In genomic region chr17:17613708-17614114, GRCh38 we compare ENCODE assay signal across 8 cellular contexts. TPM values are rescaled to one million over a fixed set of nuclear protein-coding genes. Genes with fewer than 3 reads are reported as not detected.
A peak's percentile ranks its signal among the peaks of the same experiment; 100 is the strongest.
DNase-seq lines count a peak whose midpoint lies in the region; ATAC-seq, FAIRE-seq and TF ChIP-seq lines count a peak whose summit lies in the region.

No MANE protein-coding gene starts in this region.

- H3K27me3 ChIP-seq in HCT116 (ENCODE audit: insufficient read depth, low read length) = no peaks in the 10 kb centered on the region
- no peaks in the 10 kb centered on the region for H3K27me3 ChIP-seq in esophagus squamous epithelium
- H3K27me3 ChIP-seq in tibial artery = no peaks in the 10 kb centered on the region

- H3K27ac ChIP-seq in HCT116 (ENCODE audit: low read depth, low read length) (no peak overlapping the region), esophagus squamous epithelium (no peak overlapping the region), tibial artery (no peak overlapping the region)

- H3K9me2 ChIP-seq in HCT116 (ENCODE audit: insufficient read depth) = no peaks in the 10 kb centered on the region

- H3K4me3 ChIP-seq in HCT116 (replicated peaks in 1 of 2; ENCODE audit: low read depth in 1 of 2, low read length in 2 of 2) (no peak overlapping the region), esophagus squamous epithelium (no peak overlapping the region), tibial artery (no peak overlapping the region)

- RAD21 ChIA-PET in HCT116 (lab: Charles Lee; ENCODE audit: low non-redundant PET in 1 of 2, low total read pairs in 2 of 2, uncharacterized antibody in 2 of 2, unreplicated experiment in 2 of 2) = interaction anchor here in 1 of 2 experiments (1.0 kb wide), 1 partner anchor 28 kb away, joined by 3 read pairs; no protein-coding TSS in a partner anchor

- no peak overlapping the region for H3K4me3 Mint-ChIP-seq in activated CD8-positive, alpha-beta T cell treated with anti-CD3 and anti-CD28 coated beads for 36 hours
- peak overlapping the region in 1 of 10 donors; percentile 22 for H3K4me3 Mint-ChIP-seq in naive thymus-derived CD8-positive, alpha-beta T cell

- H3K9me3 ChIP-seq in HCT116 (ENCODE audit: control insufficient read depth in 1 of 2, insufficient read depth in 1 of 2, low read depth in 1 of 2, low read length in 2 of 2) (no peaks in the 10 kb centered on the region; a peak in 1 of 4 replicates), esophagus squamous epithelium (no peaks in the 10 kb centered on the region), tibial artery (no peaks in the 10 kb centered on the region)

- no peaks in the 10 kb centered on the region for H3K79me2 ChIP-seq in HCT116 (ENCODE audit: insufficient read depth, low read length)

- H3K9ac ChIP-seq in HCT116 (ENCODE audit: low read length) = no peak overlapping the region

- peaks cover 2% of the 10 kb centered on the region for H3K9me3 Mint-ChIP-seq in activated CD8-positive, alpha-beta T cell treated with anti-CD3 and anti-CD28 coated beads for 36 hours
- peaks cover 0 to 2% (median 0%) of the 10 kb centered on the region in 9 donors for H3K9me3 Mint-ChIP-seq in naive thymus-derived CD8-positive, alpha-beta T cell

- H3K36me3 ChIP-seq in HCT116 (ENCODE audit: control insufficient read depth in 1 of 2, insufficient read depth in 2 of 2, low read length in 2 of 2) (no peaks in the 10 kb centered on the region), esophagus squamous epithelium (no peaks in the 10 kb centered on the region), tibial artery (no peaks in the 10 kb centered on the region)

- peaks cover 0 to 3% of the 10 kb centered on the region in 2 experiments; a peak in 1 of 4 replicates for H3K4me1 ChIP-seq in HCT116 (ENCODE audit: control insufficient read depth in 1 of 2, insufficient read depth in 2 of 2, low read length in 2 of 2)
- no peaks in the 10 kb centered on the region for H3K4me1 ChIP-seq in esophagus squamous epithelium
- no peaks in the 10 kb centered on the region for H3K4me1 ChIP-seq in tibial artery

- H3K27me3 Mint-ChIP-seq in activated CD8-positive, alpha-beta T cell treated with anti-CD3 and anti-CD28 coated beads for 36 hours = no peaks in the 10 kb centered on the region
- peaks cover 0 to 2% (median 0%) of the 10 kb centered on the region in 5 donors for H3K27me3 Mint-ChIP-seq in naive thymus-derived CD8-positive, alpha-beta T cell

- H3K36me3 Mint-ChIP-seq in activated CD8-positive, alpha-beta T cell treated with anti-CD3 and anti-CD28 coated beads for 36 hours (ENCODE audit: low read depth) = no peaks in the 10 kb centered on the region
- H3K36me3 Mint-ChIP-seq in naive thymus-derived CD8-positive, alpha-beta T cell = no peaks in the 10 kb centered on the region

- peak; percentile 45 for TF ChIP-seq RAD21 in HCT116 (IDR thresholded peaks at IDR 0.05; ENCODE audit: low read depth)

- CTCF ChIA-PET in HCT116 (lab: Charles Lee) = interaction anchor here (0.9 to 1.1 kb wide), 5 partner anchors 9 to 622 kb away, joined by 3 to 7 read pairs (median 4); no protein-coding TSS in a partner anchor
- CTCF ChIA-PET in activated CD8-positive, alpha-beta T cell treated with anti-CD3 and anti-CD28 coated beads for 36 hours (lab: Charles Lee) = interaction anchor here (0.7 to 3.4 kb wide), 22 partner anchors 9 to 450 kb away, joined by 3 to 27 read pairs (median 4); partner anchors contain the start of genes PEMT and RASD1

- TF ChIP-seq POLR2A in HCT116 (IDR thresholded peaks at IDR 0.05; ENCODE audit: borderline replicate concordance, extremely low read depth, insufficient read depth, insufficient read length) (no peak), esophagus squamous epithelium (IDR thresholded peaks at IDR 0.05) (no peak)

- ATAC-seq in HCT116 = peak; percentile 90
- ATAC-seq in activated CD8-positive, alpha-beta T cell treated with anti-CD3 and anti-CD28 coated beads for 36 hours = peak; percentile 99
- peak; percentile 92 to 97 for ATAC-seq in naive thymus-derived CD8-positive, alpha-beta T cell
- no peak for ATAC-seq in GM21528 (IDR thresholded peaks at IDR 0.05; ENCODE audit: low FRiP score, unreplicated experiment)

- WGBS in esophagus squamous epithelium, 2 donors = 8% methylated on average over 2 of the region's 3 CpGs; no CpG with 5 or more reads in 1 of the 2 donors

- H3K27ac Mint-ChIP-seq in activated CD8-positive, alpha-beta T cell treated with anti-CD3 and anti-CD28 coated beads for 36 hours = no peak overlapping the region
- no peak overlapping the region for H3K27ac Mint-ChIP-seq in naive thymus-derived CD8-positive, alpha-beta T cell

- DNase-seq in D721Med (ENCODE audit: insufficient read length, low spot score) (peak; percentile 47), HCT116 (ENCODE audit: low read depth, low spot score) (peak; percentile 70), NCI-H524 (lab: John Stamatoyannopoulos, UW) (peak; percentile 71 to 85), esophagus squamous epithelium (lab: John Stamatoyannopoulos, UW) (no peak), tibial artery (peak in 1 of 2 donors; percentile 56)
- peak; percentile 80 for DNase-seq in activated CD8-positive, alpha-beta T cell treated with anti-CD3 and anti-CD28 coated beads for 36 hours
- peak in 9 of 10 donors; percentile 19 to 67 (median 43) for DNase-seq in naive thymus-derived CD8-positive, alpha-beta T cell

- peak; percentile 40 for TF ChIP-seq CTCF in D721Med (IDR thresholded peaks at IDR 0.05; ENCODE audit: insufficient read depth, missing control alignments)
- peak; percentile 37 to 71 (median 67); a peak in 5 of 6 replicates for TF ChIP-seq CTCF in HCT116 (IDR thresholded peaks at IDR 0.05 in 2 of 3, conservative IDR thresholded peaks at IDR 0.05 in 1 of 3; ENCODE audit: borderline replicate concordance in 1 of 3, insufficient read depth in 1 of 3, low read depth in 2 of 3, low read length in 2 of 3)
- TF ChIP-seq CTCF in activated CD8-positive, alpha-beta T cell treated with anti-CD3 and anti-CD28 coated beads for 36 hours (IDR thresholded peaks at IDR 0.05) = peak; percentile 59
- peak in 5 of 6 experiments; percentile 60 to 84 (median 71) for TF ChIP-seq CTCF in esophagus squamous epithelium (IDR thresholded peaks at IDR 0.05)
- TF ChIP-seq CTCF in tibial artery (IDR thresholded peaks at IDR 0.05) = peak; percentile 71 to 73

- H3K4me1 Mint-ChIP-seq in activated CD8-positive, alpha-beta T cell treated with anti-CD3 and anti-CD28 coated beads for 36 hours (ENCODE audit: low read depth) = peaks cover 3% of the 10 kb centered on the region
- peaks cover 0 to 8% (median 2%) of the 10 kb centered on the region in 4 donors for H3K4me1 Mint-ChIP-seq in naive thymus-derived CD8-positive, alpha-beta T cell

- intact Hi-C loops in HCT116 (cut with micrococcal nuclease) (no loop called here), esophagus squamous epithelium (cut with DNase I) (no loop called here), tibial artery (cut with DNase I; ENCODE audit: low total_unique reads) (no loop called here)
- intact Hi-C loops in activated CD8-positive, alpha-beta T cell treated with anti-CD3 and anti-CD28 coated beads for 36 hours (cut with micrococcal nuclease) = no loop called here

- H4K20me1 ChIP-seq in HCT116 (ENCODE audit: insufficient read depth) = no peaks in the 10 kb centered on the region

- H3K4me2 ChIP-seq in HCT116 (ENCODE audit: low read length) = no peak overlapping the region

- POLR2A ChIA-PET in HCT116 (lab: Charles Lee) = interaction anchor here (1.3 kb wide), 1 partner anchor 21 kb away, joined by 3 read pairs; no protein-coding TSS in a partner anchor
- POLR2A ChIA-PET in activated CD8-positive, alpha-beta T cell treated with anti-CD3 and anti-CD28 coated beads for 36 hours (lab: Charles Lee) = no interaction called here
- POLR2A ChIA-PET in naive thymus-derived CD8-positive, alpha-beta T cell (lab: Charles Lee) = no interaction called here

- BruUV-seq in HCT116 (replicated peaks; lab: Mats Ljungman, UMichigan) = no TSS peak

- H2AFZ ChIP-seq in HCT116 (ENCODE audit: low read depth, low read length, poor library complexity, severe bottlenecking) = no peak overlapping the region

- FAIRE-seq in D721Med (lab: Jason Lieb, UNC) = peak; percentile 95

TF ChIP-seq in HCT116, 20 proteins besides CTCF, POLR2A, EP300 and RAD21:
- TF ChIP-seq TCF7L2 (IDR thresholded peaks at IDR 0.05; ENCODE audit: borderline replicate concordance, extremely low read depth, insufficient read depth, insufficient read length) (peak; percentile 76), CBX3 (IDR thresholded peaks at IDR 0.05; ENCODE audit: low read depth) (peak; percentile 78; the same call in 1 of the 2 replicates), EZH2phosphoT487 (IDR thresholded peaks at IDR 0.05; ENCODE audit: borderline replicate concordance) (no peak), ELF1 (IDR thresholded peaks at IDR 0.05; ENCODE audit: borderline replicate concordance, low read depth) (no peak)

RNA-seq across cellular contexts. Expression of gene PEMT, which starts 22.2 kb away (rescaled TPM):
- total RNA-seq in HCT116 (2021; ENCODE audit: unreplicated experiment) = 52.1 TPM
- 57.0 and 74.0 TPM in 2 replicates for polyA plus RNA-seq in HCT116 (2012)
- 10 to 100 TPM; 51.7 to 53.2 TPM for total RNA-seq in activated CD8-positive, alpha-beta T cell treated with anti-CD3 and anti-CD28 coated beads for 36 hours
- total RNA-seq in esophagus squamous epithelium = 10 to 100 TPM; 24.6 to 32.2 (median 28.2) TPM
- total RNA-seq in naive thymus-derived CD8-positive, alpha-beta T cell = 10 to 100 TPM; 15.2 to 17.0 TPM
- polyA plus RNA-seq in naive thymus-derived CD8-positive, alpha-beta T cell = 10 to 100 TPM; 27.5 to 31.3 (median 28.1) TPM
